Comparison of ENCODE assay signal across 20 cellular contexts in the genomic region with DNA sequence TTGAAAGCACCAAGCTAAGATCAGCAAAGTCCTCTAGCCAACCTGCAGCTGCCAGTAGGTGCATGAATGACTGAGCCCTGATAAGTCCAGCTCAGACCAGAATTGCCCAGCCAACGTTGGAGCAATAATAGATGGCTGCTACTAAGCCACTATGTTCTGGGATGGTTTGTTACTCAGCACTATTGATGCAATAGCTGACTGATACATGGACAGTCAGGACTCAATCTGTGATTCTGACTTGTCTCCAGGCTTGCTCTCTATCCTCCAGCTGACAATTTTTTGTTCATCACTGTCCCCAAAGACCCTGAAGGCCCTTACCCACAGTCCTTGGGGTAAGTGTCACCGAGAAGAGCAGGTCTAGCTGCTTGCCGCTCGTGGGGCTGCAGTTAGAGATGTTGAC.
"Had no signal": no experiment of that assay in that cellular context is flagged by ENCODE, and none has a peak within 500 bp of the region (broad histone marks: within the 10 kb centered on the region; RNA-seq: fewer than 3 reads in every experiment).

No MANE protein-coding gene starts in this region.

- H3K9me3 ChIP-seq: ovary, right atrium auricular region, stomach had no signal

- DNase-seq: effector CD4-positive, alpha-beta T cell; endodermal cell; foreskin melanocyte; head of caudate nucleus; hippocampal formation; nucleus accumbens; ovary; small intestine; stimulated activated CD4-positive, alpha-beta T cell treated with anti-CD3 and anti-CD28 coated beads, Interleukin-12 subunit alpha, Interleukin-12 subunit beta, amount 100 ng/mL, for 4 hours; stimulated activated naive CD4-positive, alpha-beta T cell; stomach; substantia nigra had no signal

- H3K4me2 ChIP-seq: neural progenitor cell had no signal

- H3K4me3 Mint-ChIP-seq: endodermal cell; mesothelial cell of epicardium; natural killer cell treated with Interleukin-12 subunit alpha and Interleukin-12 subunit beta and Interleukin-15 and Interleukin-18, amount 100 ng/mL, for 72 hours; neural progenitor cell; type B pancreatic cell had no signal

- H3K36me3 ChIP-seq: neural progenitor cell, ovary, right atrium auricular region had no signal

- H3K36me3 Mint-ChIP-seq: natural killer cell treated with Interleukin-12 subunit alpha and Interleukin-12 subunit beta and Interleukin-15 and Interleukin-18, amount 100 ng/mL, for 72 hours; neural progenitor cell had no signal

- H3K4me3 ChIP-seq: coronary artery, neural progenitor cell, ovary, right atrium auricular region, stomach had no signal

- H3K4me1 ChIP-seq: right atrium auricular region had no signal

- H3K27ac Mint-ChIP-seq: endodermal cell; natural killer cell treated with Interleukin-12 subunit alpha and Interleukin-12 subunit beta and Interleukin-15 and Interleukin-18, amount 100 ng/mL, for 72 hours; neural progenitor cell; type B pancreatic cell had no signal

- H3K9me3 Mint-ChIP-seq: endodermal cell; mesothelial cell of epicardium; natural killer cell treated with Interleukin-12 subunit alpha and Interleukin-12 subunit beta and Interleukin-15 and Interleukin-18, amount 100 ng/mL, for 72 hours; neural progenitor cell; type B pancreatic cell had no signal

- H3K27ac ChIP-seq: coronary artery, neural progenitor cell, ovary, right atrium auricular region had no signal

- H3K27me3 Mint-ChIP-seq: type B pancreatic cell had no signal

- FAIRE-seq: endothelial cell of umbilical vein, small intestine, urothelium cell line had no signal

- H3K27me3 ChIP-seq: neural progenitor cell, ovary, right atrium auricular region, stomach had no signal

- H2AFZ ChIP-seq: neural progenitor cell had no signal
